1 cellular context compared by ENCODE assay signal in genomic region chr16:70800306-70800705, GRCh38.
TF ChIP-seq lines count a peak whose summit lies in the region.

No MANE protein-coding gene starts in this region.

TF ChIP-seq in SK-N-SH, 30 proteins besides CTCF, POLR2A, EP300 and RAD21 (continued from another document):
- TF ChIP-seq IRF3 (IDR thresholded peaks at IDR 0.05; ENCODE audit: low read depth, low read length) (no peak), FOXJ3 (CRISPR knock-in tag; IDR thresholded peaks at IDR 0.05) (no peak), TCF12 (IDR thresholded peaks at IDR 0.05) (no peak), REST (IDR thresholded peaks at IDR 0.05; ENCODE audit: low read depth, low read length) (no peak), JUND (IDR thresholded peaks at IDR 0.05) (no peak), NRF1 (IDR thresholded peaks at IDR 0.05; ENCODE audit: low read depth, low read length) (no peak), CHD2 (IDR thresholded peaks at IDR 0.05; ENCODE audit: low read length, partially characterized antibody) (no peak), YY1 (IDR thresholded peaks at IDR 0.05; ENCODE audit: low read depth) (no peak), FOXM1 (IDR thresholded peaks at IDR 0.05; ENCODE audit: low read depth) (no peak), GABPA (IDR thresholded peaks at IDR 0.05; ENCODE audit: low read depth) (no peak), FOSL2 (IDR thresholded peaks at IDR 0.05; ENCODE audit: borderline replicate concordance, low read depth) (no peak)
